26 cellular contexts compared by ENCODE assay signal in the genomic region with DNA sequence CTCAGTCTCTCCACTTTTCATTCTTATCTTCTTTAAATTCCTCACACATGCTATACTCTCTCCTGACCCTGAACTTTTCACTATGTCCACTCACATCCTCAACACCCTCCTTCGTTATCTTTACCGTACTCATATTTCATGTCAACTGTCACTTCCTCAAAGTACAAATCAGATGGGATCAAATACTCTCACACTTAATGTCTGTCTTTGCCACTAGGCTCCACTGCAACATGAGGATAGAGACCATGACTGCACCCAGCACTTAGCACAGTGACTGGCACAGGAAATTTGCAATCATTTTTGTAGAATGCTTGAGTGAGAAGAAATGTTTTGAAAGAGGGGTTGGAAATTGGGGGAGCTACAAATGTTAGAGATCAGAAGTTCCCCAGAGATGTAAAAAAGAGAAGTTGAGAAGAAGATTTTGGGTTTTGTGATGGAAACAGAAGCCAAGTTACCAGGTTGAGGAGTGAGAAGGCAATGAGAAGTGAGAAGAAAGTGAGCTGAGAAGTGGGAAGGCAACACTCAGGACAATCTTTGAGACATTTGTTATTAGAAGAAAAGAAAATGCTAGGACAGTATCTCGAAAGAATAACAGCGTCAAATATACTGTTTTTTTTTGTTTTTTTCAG.
"Had no signal": no experiment of that assay in that cellular context is flagged by ENCODE, and none has a peak within 500 bp of the region (broad histone marks: within the 10 kb centered on the region; RNA-seq: fewer than 3 reads in every experiment).

No MANE protein-coding gene starts in this region.

- H3K4me1 Mint-ChIP-seq: activated naive CD4-positive, alpha-beta T cell treated with anti-CD3 and anti-CD28 coated beads, Interleukin-2, amount 10 ng/mL, durations not matched to agents 7 days and 5 days; activated naive CD8-positive, alpha-beta T cell treated with anti-CD3 and anti-CD28 coated beads, Interleukin-2, amount 50 U/mL, for 24 hours; activated T-helper 17 cell treated with anti-CD3 and anti-CD28 coated beads, Interleukin-2, amount 50 U/mL, for 72 hours; brain; central memory CD8-positive, alpha-beta T cell; neural crest cell; stimulated activated naive CD8-positive, alpha-beta T cell treated with anti-CD3 and anti-CD28 coated beads, Interleukin-15, amount 100 ng/mL, for 72 hours had no signal

- H3K36me3 ChIP-seq: suprapubic skin, upper lobe of left lung had no signal

- H3K27me3 ChIP-seq: suprapubic skin, upper lobe of left lung had no signal

- H3K36me3 Mint-ChIP-seq: activated naive CD4-positive, alpha-beta T cell treated with anti-CD3 and anti-CD28 coated beads, Interleukin-2, amount 10 ng/mL, durations not matched to agents 7 days and 5 days; brain had no signal

- H3K27me3 Mint-ChIP-seq: activated CD8-positive, alpha-beta T cell treated with anti-CD3 and anti-CD28 coated beads for 36 hours; activated naive CD4-positive, alpha-beta T cell treated with anti-CD3 and anti-CD28 coated beads, Interleukin-2, amount 10 ng/mL, durations not matched to agents 7 days and 5 days; activated naive CD8-positive, alpha-beta T cell treated with anti-CD3 and anti-CD28 coated beads, Interleukin-2, amount 50 U/mL, for 24 hours; activated T-helper 17 cell treated with anti-CD3 and anti-CD28 coated beads, Interleukin-2, amount 50 U/mL, for 72 hours; central memory CD8-positive, alpha-beta T cell; progenitor cell of endocrine pancreas; stimulated activated naive CD8-positive, alpha-beta T cell treated with anti-CD3 and anti-CD28 coated beads, Interleukin-15, amount 100 ng/mL, for 72 hours had no signal

- H3K9me3 ChIP-seq: suprapubic skin, upper lobe of left lung had no signal

- H3K4me3 Mint-ChIP-seq: activated CD8-positive, alpha-beta T cell treated with anti-CD3 and anti-CD28 coated beads for 36 hours; activated naive CD4-positive, alpha-beta T cell treated with anti-CD3 and anti-CD28 coated beads, Interleukin-2, amount 10 ng/mL, durations not matched to agents 7 days and 5 days; activated naive CD8-positive, alpha-beta T cell treated with anti-CD3 and anti-CD28 coated beads, Interleukin-2, amount 50 U/mL, for 24 hours; activated T-helper 17 cell treated with anti-CD3 and anti-CD28 coated beads, Interleukin-2, amount 50 U/mL, for 72 hours; brain; central memory CD8-positive, alpha-beta T cell; neural crest cell; stimulated activated naive CD8-positive, alpha-beta T cell treated with anti-CD3 and anti-CD28 coated beads, Interleukin-15, amount 100 ng/mL, for 72 hours had no signal

- H3K27ac Mint-ChIP-seq: activated CD8-positive, alpha-beta T cell treated with anti-CD3 and anti-CD28 coated beads for 36 hours; activated naive CD4-positive, alpha-beta T cell treated with anti-CD3 and anti-CD28 coated beads, Interleukin-2, amount 10 ng/mL, durations not matched to agents 7 days and 5 days; activated naive CD8-positive, alpha-beta T cell treated with anti-CD3 and anti-CD28 coated beads, Interleukin-2, amount 50 U/mL, for 24 hours; activated T-helper 17 cell treated with anti-CD3 and anti-CD28 coated beads, Interleukin-2, amount 50 U/mL, for 72 hours; brain; progenitor cell of endocrine pancreas; stimulated activated naive CD8-positive, alpha-beta T cell treated with anti-CD3 and anti-CD28 coated beads, Interleukin-15, amount 100 ng/mL, for 72 hours had no signal

- H3K4me1 ChIP-seq: suprapubic skin, upper lobe of left lung had no signal

- H3K9me3 Mint-ChIP-seq: activated CD8-positive, alpha-beta T cell treated with anti-CD3 and anti-CD28 coated beads for 36 hours; activated naive CD4-positive, alpha-beta T cell treated with anti-CD3 and anti-CD28 coated beads, Interleukin-2, amount 10 ng/mL, durations not matched to agents 7 days and 5 days; activated naive CD8-positive, alpha-beta T cell treated with anti-CD3 and anti-CD28 coated beads, Interleukin-2, amount 50 U/mL, for 24 hours; activated T-helper 17 cell treated with anti-CD3 and anti-CD28 coated beads, Interleukin-2, amount 50 U/mL, for 72 hours; stimulated activated naive CD8-positive, alpha-beta T cell treated with anti-CD3 and anti-CD28 coated beads, Interleukin-15, amount 100 ng/mL, for 72 hours had no signal

- H3K4me3 ChIP-seq: coronary artery, suprapubic skin, upper lobe of left lung had no signal

- H3K27ac ChIP-seq: coronary artery, suprapubic skin, upper lobe of left lung had no signal

- DNase-seq: activated CD4-positive, alpha-beta T cell treated with anti-CD3 and anti-CD28 coated beads for 48 hours; activated CD4-positive, CD25-positive, alpha-beta regulatory T cell; activated CD8-positive, alpha-beta T cell treated with anti-CD3 and anti-CD28 coated beads for 36 hours; activated naive CD4-positive, alpha-beta T cell treated with anti-CD3 and anti-CD28 coated beads, Interleukin-2, amount 10 ng/mL, durations not matched to agents 7 days and 5 days; activated naive CD8-positive, alpha-beta T cell treated with anti-CD3 and anti-CD28 coated beads, Interleukin-2, amount 50 U/mL, for 24 hours; activated T-cell treated with anti-CD3 and anti-CD28 coated beads, Interleukin-2, amount 50 U/mL, for 1 hour; anterior cingulate cortex; erythroblast; foreskin melanocyte; glutamatergic neuron; hypothalamus; islet precursor cell; mammary epithelial cell; stimulated activated CD4-positive, alpha-beta T cell treated with anti-CD3 and anti-CD28 coated beads, Interleukin-2, amount 100 ng/mL, for 24 hours; stimulated activated naive CD8-positive, alpha-beta T cell treated with anti-CD3 and anti-CD28 coated beads, Interleukin-15, amount 100 ng/mL, for 72 hours; SW 1271; T-helper 2 cell; upper lobe of left lung had no signal

- ATAC-seq: activated CD8-positive, alpha-beta T cell treated with anti-CD3 and anti-CD28 coated beads for 36 hours; activated naive CD8-positive, alpha-beta T cell treated with anti-CD3 and anti-CD28 coated beads, Interleukin-2, amount 50 U/mL, for 24 hours; activated T-helper 17 cell treated with anti-CD3 and anti-CD28 coated beads, Interleukin-2, amount 50 U/mL, for 72 hours; left lobe of liver; stimulated activated naive CD8-positive, alpha-beta T cell treated with anti-CD3 and anti-CD28 coated beads, Interleukin-15, amount 100 ng/mL, for 72 hours had no signal
